21 cellular contexts compared by ENCODE assay signal in the genomic region with DNA sequence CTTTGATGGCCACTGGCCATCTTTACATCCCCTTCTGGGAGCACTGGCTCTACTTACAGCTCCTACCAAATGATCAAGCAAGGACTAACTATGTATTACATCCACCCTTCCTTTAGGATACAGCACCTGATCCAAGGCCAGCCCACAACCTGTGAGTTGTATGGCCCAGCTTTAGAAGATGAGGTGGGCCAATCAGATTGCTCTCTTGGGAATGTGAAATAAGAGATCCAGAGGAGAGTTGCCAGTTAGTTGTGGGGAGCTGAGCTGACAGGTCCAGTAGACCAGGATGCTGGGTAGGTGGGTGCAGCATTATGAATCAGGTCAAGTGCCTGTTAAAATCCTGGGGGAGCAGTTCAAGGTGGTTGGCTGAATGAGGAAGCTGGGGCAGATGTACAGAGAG.
DNase-seq lines count a peak whose midpoint lies in the region; ATAC-seq and TF ChIP-seq lines count a peak whose summit lies in the region.
"Had no signal": no experiment of that assay in that cellular context is flagged by ENCODE, and none has a peak within 500 bp of the region (broad histone marks: within the 10 kb centered on the region; RNA-seq: fewer than 3 reads in every experiment).

No MANE protein-coding gene starts in this region.

- H3K27ac Mint-ChIP-seq in activated CD8-positive, alpha-beta T cell treated with anti-CD3 and anti-CD28 coated beads for 36 hours: peak overlapping the region; percentile 24
- H3K27ac Mint-ChIP-seq in activated CD8-positive, alpha-beta T cell treated with anti-CD3 and anti-CD28 coated beads, Interleukin-2, amount 10 ng/mL, durations not matched to agents 7 days and 5 days: no peak overlapping the region
- H3K27ac Mint-ChIP-seq in activated naive CD8-positive, alpha-beta T cell treated with anti-CD3 and anti-CD28 coated beads for 36 hours: peak overlapping the region; percentile 57
- no peak overlapping the region for H3K27ac Mint-ChIP-seq in CD8-positive, alpha-beta T cell

- no peak overlapping the region for H2BK120ac ChIP-seq in mesendoderm (ENCODE audit: low read depth, low read length)

- H3K79me2 ChIP-seq in mesendoderm (ENCODE audit: control insufficient read depth, insufficient read depth, low read length): no peaks in the 10 kb centered on the region

- CTCF ChIA-PET in activated CD8-positive, alpha-beta T cell treated with anti-CD3 and anti-CD28 coated beads for 36 hours (lab: Charles Lee): interaction anchor here (0.7 to 1.4 kb wide), 2 partner anchors 9 to 416 kb away, joined by 3 to 4 read pairs; no protein-coding TSS in a partner anchor
- CTCF ChIA-PET in activated CD8-positive, alpha-beta T cell treated with anti-CD3 and anti-CD28 coated beads, Interleukin-2, amount 10 ng/mL, durations not matched to agents 7 days and 5 days (lab: Charles Lee): no interaction called here
- CTCF ChIA-PET in CD8-positive, alpha-beta T cell (lab: Charles Lee): no interaction called here

- peaks cover 9% of the 10 kb centered on the region for H3K4me1 Mint-ChIP-seq in activated CD8-positive, alpha-beta T cell treated with anti-CD3 and anti-CD28 coated beads for 36 hours (ENCODE audit: low read depth)
- H3K4me1 Mint-ChIP-seq in activated CD8-positive, alpha-beta T cell treated with anti-CD3 and anti-CD28 coated beads, Interleukin-2, amount 10 ng/mL, durations not matched to agents 7 days and 5 days (ENCODE audit: low read depth): peaks cover 12% of the 10 kb centered on the region
- H3K4me1 Mint-ChIP-seq in activated naive CD8-positive, alpha-beta T cell treated with anti-CD3 and anti-CD28 coated beads for 36 hours: peaks cover 2% of the 10 kb centered on the region
- peaks cover 9% of the 10 kb centered on the region for H3K4me1 Mint-ChIP-seq in CD8-positive, alpha-beta T cell (ENCODE audit: low read depth)

- no peak overlapping the region for H3K27ac ChIP-seq in mesendoderm (ENCODE audit: low read depth, low read length)
- no peak overlapping the region for H3K27ac ChIP-seq in stomach
- no peak overlapping the region for H3K27ac ChIP-seq in CD8-positive, alpha-beta T cell (ENCODE audit: low read depth, low read length)
- H3K27ac ChIP-seq: neutrophil, SK-N-MC had no signal

- H3K23ac ChIP-seq in mesendoderm (ENCODE audit: low read length): no peak overlapping the region

- no peak overlapping the region for H3K18ac ChIP-seq in mesendoderm (ENCODE audit: low read length)

- H3K9me3 ChIP-seq in stomach: no peaks in the 10 kb centered on the region
- H3K9me3 ChIP-seq in CD8-positive, alpha-beta T cell (ENCODE audit: low read length): no peaks in the 10 kb centered on the region
- H3K9me3 ChIP-seq: neutrophil, upper lobe of left lung had no signal

- intact Hi-C loops in activated CD8-positive, alpha-beta T cell treated with anti-CD3 and anti-CD28 coated beads for 36 hours (cut with micrococcal nuclease): no loop called here
- intact Hi-C loops in stomach (cut with DNase I; ENCODE audit: low total_unique reads): no loop called here
- intact Hi-C loops in CD8-positive, alpha-beta T cell (cut with DNase I, micrococcal nuclease): loop anchor here in 1 of 2 experiments (5.0 kb wide), 2 partner anchors 146 to 361 kb away; partner anchors contain the start of gene APEX2

- H4K8ac ChIP-seq in mesendoderm (ENCODE audit: low read depth, low read length): no peak overlapping the region

- H3K36me3 Mint-ChIP-seq in activated CD8-positive, alpha-beta T cell treated with anti-CD3 and anti-CD28 coated beads for 36 hours (ENCODE audit: low read depth): no peaks in the 10 kb centered on the region
- peaks cover 4% of the 10 kb centered on the region for H3K36me3 Mint-ChIP-seq in activated CD8-positive, alpha-beta T cell treated with anti-CD3 and anti-CD28 coated beads, Interleukin-2, amount 10 ng/mL, durations not matched to agents 7 days and 5 days (ENCODE audit: low read depth)
- peaks cover 3% of the 10 kb centered on the region for H3K36me3 Mint-ChIP-seq in activated naive CD8-positive, alpha-beta T cell treated with anti-CD3 and anti-CD28 coated beads for 36 hours
- no peaks in the 10 kb centered on the region for H3K36me3 Mint-ChIP-seq in CD8-positive, alpha-beta T cell
- H3K36me3 Mint-ChIP-seq: activated CD4-positive, alpha-beta memory T cell treated with anti-CD3 and anti-CD28 coated beads for 36 hours had no signal

- no peak for DNase-seq in activated CD8-positive, alpha-beta T cell treated with anti-CD3 and anti-CD28 coated beads for 36 hours
- no peak for DNase-seq in activated CD8-positive, alpha-beta T cell treated with anti-CD3 and anti-CD28 coated beads, Interleukin-2, amount 10 ng/mL, durations not matched to agents 7 days and 5 days
- no peak for DNase-seq in activated naive CD8-positive, alpha-beta T cell treated with anti-CD3 and anti-CD28 coated beads for 36 hours
- DNase-seq in mesendoderm (peak; percentile 19), stomach (no peak), T-helper 1 cell (no peak)
- DNase-seq in CD8-positive, alpha-beta T cell: no peak
- DNase-seq: activated B cell treated with CpG ODN at 0.5 μM for 24 hours; activated CD4-positive, alpha-beta memory T cell treated with anti-CD3 and anti-CD28 coated beads for 36 hours; activated naive CD8-positive, alpha-beta T cell treated with anti-CD3 and anti-CD28 coated beads, Interleukin-2, amount 10 ng/mL, durations not matched to agents 7 days and 5 days; effector memory CD4-positive, alpha-beta T cell; IMR-90; NCI-H187; NCI-H510A; stimulated activated CD4-positive, alpha-beta T cell treated with anti-CD3 and anti-CD28 coated beads, Interleukin-4, amount 100 ng/mL, for 1 hour; T-helper 9 cell; upper lobe of left lung had no signal

- no peak for ATAC-seq in activated CD8-positive, alpha-beta T cell treated with anti-CD3 and anti-CD28 coated beads for 36 hours
- no peak for ATAC-seq in activated CD8-positive, alpha-beta T cell treated with anti-CD3 and anti-CD28 coated beads, Interleukin-2, amount 10 ng/mL, durations not matched to agents 7 days and 5 days
- ATAC-seq in HG03095 (IDR thresholded peaks at IDR 0.05; ENCODE audit: unreplicated experiment): no peak
- no peak for ATAC-seq in CD8-positive, alpha-beta T cell

- no peak overlapping the region for H3K4ac ChIP-seq in mesendoderm (ENCODE audit: low read depth, low read length)

- no peak for TF ChIP-seq CTCF in activated CD8-positive, alpha-beta T cell treated with anti-CD3 and anti-CD28 coated beads for 36 hours (IDR thresholded peaks at IDR 0.05)
- no peak for TF ChIP-seq CTCF in stomach (IDR thresholded peaks at IDR 0.05)
- TF ChIP-seq CTCF in CD8-positive, alpha-beta T cell (IDR thresholded peaks at IDR 0.05): no peak

- H3K4me3 ChIP-seq in mesendoderm (ENCODE audit: low read length) (no peak overlapping the region), stomach (no peak overlapping the region)
- no peak overlapping the region for H3K4me3 ChIP-seq in CD8-positive, alpha-beta T cell (ENCODE audit: low read depth, low read length)
- H3K4me3 ChIP-seq: SK-N-MC, upper lobe of left lung had no signal

- TF ChIP-seq POLR2A in stomach (IDR thresholded peaks at IDR 0.05): no peak

- no peak overlapping the region for H2AK5ac ChIP-seq in mesendoderm (ENCODE audit: low read length)

- no peak overlapping the region for H3K56ac ChIP-seq in mesendoderm (ENCODE audit: low read length)

- no peaks in the 10 kb centered on the region for H3K79me1 ChIP-seq in mesendoderm (ENCODE audit: low read length)

- H4K5ac ChIP-seq in mesendoderm (ENCODE audit: low read length): no peak overlapping the region

- no peak overlapping the region for H3K9ac ChIP-seq in mesendoderm (ENCODE audit: low read length)

- H3K27me3 ChIP-seq in mesendoderm (ENCODE audit: insufficient read depth, low read length, poor library complexity) (no peaks in the 10 kb centered on the region), stomach (no peaks in the 10 kb centered on the region)
- H3K27me3 ChIP-seq in CD8-positive, alpha-beta T cell (ENCODE audit: insufficient read depth, low read length): no peaks in the 10 kb centered on the region
- H3K27me3 ChIP-seq: neutrophil, upper lobe of left lung had no signal

- no peak overlapping the region for H2BK15ac ChIP-seq in mesendoderm (replicated peaks; ENCODE audit: low read depth)

- H3K4me2 ChIP-seq in mesendoderm (ENCODE audit: low read length): no peak overlapping the region

- no peaks in the 10 kb centered on the region for H3K36me3 ChIP-seq in mesendoderm (ENCODE audit: control insufficient read depth, insufficient read depth, low read length)
- H3K36me3 ChIP-seq in stomach: no peaks in the 10 kb centered on the region
- no peaks in the 10 kb centered on the region for H3K36me3 ChIP-seq in CD8-positive, alpha-beta T cell (ENCODE audit: insufficient read depth, low read length)
- H3K36me3 ChIP-seq: neutrophil, upper lobe of left lung had no signal

- POLR2A ChIA-PET in activated CD8-positive, alpha-beta T cell treated with anti-CD3 and anti-CD28 coated beads for 36 hours (lab: Charles Lee): no interaction called here
- POLR2A ChIA-PET in activated CD8-positive, alpha-beta T cell treated with anti-CD3 and anti-CD28 coated beads, Interleukin-2, amount 10 ng/mL, durations not matched to agents 7 days and 5 days (lab: Charles Lee): no interaction called here
- POLR2A ChIA-PET in CD8-positive, alpha-beta T cell (lab: Charles Lee): no interaction called here

- no peak overlapping the region for H2BK5ac ChIP-seq in mesendoderm (ENCODE audit: low read length)

- no peaks in the 10 kb centered on the region for H3K9me3 Mint-ChIP-seq in activated CD8-positive, alpha-beta T cell treated with anti-CD3 and anti-CD28 coated beads for 36 hours
- H3K9me3 Mint-ChIP-seq in activated CD8-positive, alpha-beta T cell treated with anti-CD3 and anti-CD28 coated beads, Interleukin-2, amount 10 ng/mL, durations not matched to agents 7 days and 5 days (ENCODE audit: insufficient read depth): no peaks in the 10 kb centered on the region
- peaks cover under 1% of the 10 kb centered on the region for H3K9me3 Mint-ChIP-seq in activated naive CD8-positive, alpha-beta T cell treated with anti-CD3 and anti-CD28 coated beads for 36 hours
- no peaks in the 10 kb centered on the region for H3K9me3 Mint-ChIP-seq in CD8-positive, alpha-beta T cell
- H3K9me3 Mint-ChIP-seq: activated B cell treated with CpG ODN at 0.5 μM for 24 hours; stimulated activated naive CD8-positive, alpha-beta T cell treated with anti-CD3 and anti-CD28 coated beads, Interleukin-15, Interleukin-2, amounts not matched to agents 100 ng/mL and 50 ng/mL, for 24 hours had no signal

- H3K4me1 ChIP-seq in mesendoderm (ENCODE audit: control insufficient read depth, low read depth, low read length) (no peaks in the 10 kb centered on the region), stomach (peaks cover 0 to 8% (median 3%) of the 10 kb centered on the region in 4 donors)
- H3K4me1 ChIP-seq in CD8-positive, alpha-beta T cell (ENCODE audit: insufficient read depth, low read length): peaks cover 6% of the 10 kb centered on the region

- H3K4me3 Mint-ChIP-seq in activated CD8-positive, alpha-beta T cell treated with anti-CD3 and anti-CD28 coated beads for 36 hours: no peak overlapping the region
- H3K4me3 Mint-ChIP-seq in activated CD8-positive, alpha-beta T cell treated with anti-CD3 and anti-CD28 coated beads, Interleukin-2, amount 10 ng/mL, durations not matched to agents 7 days and 5 days: no peak overlapping the region
- no peak overlapping the region for H3K4me3 Mint-ChIP-seq in activated naive CD8-positive, alpha-beta T cell treated with anti-CD3 and anti-CD28 coated beads for 36 hours
- no peak overlapping the region for H3K4me3 Mint-ChIP-seq in CD8-positive, alpha-beta T cell
- H3K4me3 Mint-ChIP-seq: activated B cell treated with CpG ODN at 0.5 μM for 24 hours; activated CD4-positive, alpha-beta memory T cell treated with anti-CD3 and anti-CD28 coated beads for 36 hours; activated naive CD8-positive, alpha-beta T cell treated with anti-CD3 and anti-CD28 coated beads, Interleukin-2, amount 10 ng/mL, durations not matched to agents 7 days and 5 days; stimulated activated naive CD8-positive, alpha-beta T cell treated with anti-CD3 and anti-CD28 coated beads, Interleukin-15, Interleukin-2, amounts not matched to agents 100 ng/mL and 50 ng/mL, for 24 hours had no signal

- no peak for TF ChIP-seq EP300 in stomach (IDR thresholded peaks at IDR 0.05)

- H3K27me3 Mint-ChIP-seq in activated CD8-positive, alpha-beta T cell treated with anti-CD3 and anti-CD28 coated beads for 36 hours: no peaks in the 10 kb centered on the region
- no peaks in the 10 kb centered on the region for H3K27me3 Mint-ChIP-seq in activated CD8-positive, alpha-beta T cell treated with anti-CD3 and anti-CD28 coated beads, Interleukin-2, amount 10 ng/mL, durations not matched to agents 7 days and 5 days (ENCODE audit: low read depth)
- H3K27me3 Mint-ChIP-seq in activated naive CD8-positive, alpha-beta T cell treated with anti-CD3 and anti-CD28 coated beads for 36 hours: no peaks in the 10 kb centered on the region
- H3K27me3 Mint-ChIP-seq in CD8-positive, alpha-beta T cell (ENCODE audit: low read depth): no peaks in the 10 kb centered on the region
- H3K27me3 Mint-ChIP-seq: activated B cell treated with CpG ODN at 0.5 μM for 24 hours; activated CD4-positive, alpha-beta memory T cell treated with anti-CD3 and anti-CD28 coated beads for 36 hours; activated naive CD8-positive, alpha-beta T cell treated with anti-CD3 and anti-CD28 coated beads, Interleukin-2, amount 10 ng/mL, durations not matched to agents 7 days and 5 days; stimulated activated naive CD8-positive, alpha-beta T cell treated with anti-CD3 and anti-CD28 coated beads, Interleukin-15, Interleukin-2, amounts not matched to agents 100 ng/mL and 50 ng/mL, for 24 hours had no signal

Comparison
In these comparisons a context has a peak if more than half of its experiments do, and no peak if none do; other contexts are left out.
1. H3K27ac Mint-ChIP-seq: peak in activated CD8-positive, alpha-beta T cell treated with anti-CD3 and anti-CD28 coated beads for 36 hours (single experiment) and activated naive CD8-positive, alpha-beta T cell treated with anti-CD3 and anti-CD28 coated beads for 36 hours (single experiment); none in activated CD8-positive, alpha-beta T cell treated with anti-CD3 and anti-CD28 coated beads, Interleukin-2, amount 10 ng/mL, durations not matched to agents 7 days and 5 days (single experiment) and CD8-positive, alpha-beta T cell (single experiment).